Comparison of ENCODE assay signal across 11 cellular contexts in genomic region chr2:207226671-207227061, GRCh38.
A peak's percentile ranks its signal among the peaks of the same experiment; 100 is the strongest.
DNase-seq lines count a peak whose midpoint lies in the region; ATAC-seq, FAIRE-seq and TF ChIP-seq lines count a peak whose summit lies in the region.
"Had no signal": no experiment of that assay in that cellular context is flagged by ENCODE, and none has a peak within 500 bp of the region (broad histone marks: within the 10 kb centered on the region; RNA-seq: fewer than 3 reads in every experiment).

No MANE protein-coding gene starts in this region.

- peaks cover 0 to 2% of the 10 kb centered on the region in 2 donors for H3K36me3 Mint-ChIP-seq in CD14-positive monocyte

- H3K4ac ChIP-seq in H1 (replicated peaks; ENCODE audit: insufficient read length, low read depth, low read length) = peak overlapping the region; percentile 10
- H3K4ac ChIP-seq in neuronal stem cell (ENCODE audit: low read length) = no peak overlapping the region

- no peak overlapping the region for H4K91ac ChIP-seq in H1 (replicated peaks; ENCODE audit: insufficient read length, low read length)
- no peak overlapping the region for H4K91ac ChIP-seq in neuronal stem cell (ENCODE audit: low read depth, low read length, poor library complexity)

- H3K36me3 ChIP-seq in cardiac muscle cell = no peaks in the 10 kb centered on the region
- no peaks in the 10 kb centered on the region for H3K36me3 ChIP-seq in H1 (ENCODE audit: control insufficient read depth in 2 of 4, insufficient read depth in 4 of 4, low read length in 3 of 4)
- H3K36me3 ChIP-seq in neuronal stem cell (replicated peaks in 1 of 2; ENCODE audit: control insufficient read depth in 2 of 2, insufficient read depth in 2 of 2, low read length in 2 of 2) = no peaks in the 10 kb centered on the region
- H3K36me3 ChIP-seq in upper lobe of left lung = no peaks in the 10 kb centered on the region
- H3K36me3 ChIP-seq: thyroid gland had no signal

- TF ChIP-seq EP300 in H1 (IDR thresholded peaks at IDR 0.05; ENCODE audit: borderline replicate concordance in 1 of 2, low read depth in 2 of 2, low read length in 2 of 2) (no peak), upper lobe of left lung (IDR thresholded peaks at IDR 0.05) (peak in 1 of 4 donors; percentile 8)

- H2BK5ac ChIP-seq in H1 (ENCODE audit: low read depth, low read length) (peak overlapping the region; percentile 80; the same call in 1 of the 2 replicates), neuronal stem cell (ENCODE audit: low read length) (no peak overlapping the region)

- H3K79me2 ChIP-seq in H1 (ENCODE audit: control insufficient read depth in 1 of 2, insufficient read depth in 2 of 2, low read length in 2 of 2) = no peaks in the 10 kb centered on the region

- no peak overlapping the region for H3K9ac ChIP-seq in H1 (replicated peaks in 1 of 4; ENCODE audit: extremely low read depth in 1 of 4, low read depth in 3 of 4, low read length in 3 of 4)
- H3K9ac ChIP-seq in neuronal stem cell (ENCODE audit: low read depth, low read length, poor library complexity) = no peak overlapping the region

- H2BK120ac ChIP-seq in H1 (replicated peaks; ENCODE audit: low read depth, low read length) (peak overlapping the region; percentile 1), neuronal stem cell (ENCODE audit: low read depth, low read length) (no peak overlapping the region)

- TF ChIP-seq RAD21 in H1 (IDR thresholded peaks at IDR 0.05 in 1 of 2, conservative IDR thresholded peaks at IDR 0.05 in 1 of 2; ENCODE audit: low read depth in 2 of 2, low read length in 2 of 2) = no peak

- H3K79me1 ChIP-seq in H1 (ENCODE audit: low read depth, low read length) (no peaks in the 10 kb centered on the region), neuronal stem cell (ENCODE audit: low read depth, low read length) (no peaks in the 10 kb centered on the region)

- no peak overlapping the region for H3K23ac ChIP-seq in H1 (ENCODE audit: insufficient read length)
- H3K23ac ChIP-seq in neuronal stem cell (ENCODE audit: low read depth, low read length, poor library complexity) = no peak overlapping the region

- no peaks in the 10 kb centered on the region for H3K27me3 ChIP-seq in cardiac muscle cell
- no peaks in the 10 kb centered on the region for H3K27me3 ChIP-seq in H1 (replicated peaks in 1 of 4; ENCODE audit: control insufficient read depth in 3 of 4, extremely low read depth in 1 of 4, insufficient read depth in 3 of 4, low read length in 3 of 4)
- H3K27me3 ChIP-seq in neuronal stem cell (ENCODE audit: control insufficient read depth in 3 of 3, insufficient read depth in 3 of 3, low read depth in 1 of 3, low read length in 3 of 3) = no peaks in the 10 kb centered on the region
- no peaks in the 10 kb centered on the region for H3K27me3 ChIP-seq in upper lobe of left lung
- H3K27me3 ChIP-seq: thyroid gland had no signal

- H3K9me3 Mint-ChIP-seq in CD14-positive monocyte = peaks cover 3 to 10% (median 4%) of the 10 kb centered on the region in 7 donors
- H3K9me3 Mint-ChIP-seq: activated T-helper 1 cell treated with anti-CD3 and anti-CD28 coated beads, Interleukin-12 subunit alpha, Interleukin-12 subunit beta, Interleukin-2, Interleukin-4 antibody, amounts not matched to agents 30 ng/mL and 10 ng/mL and 1 ng/mL, durations not matched to agents 14 hours and 24 hours and 36 hours had no signal

- no peak overlapping the region for H3K4me3 ChIP-seq in cardiac muscle cell
- peak overlapping the region in 1 of 4 experiments; percentile 40; a peak in 1 of 8 replicates for H3K4me3 ChIP-seq in H1 (ENCODE audit: extremely low read depth in 1 of 4, insufficient read depth in 2 of 4, low read depth in 3 of 4, low read length in 4 of 4)
- no peak overlapping the region for H3K4me3 ChIP-seq in neuronal stem cell (ENCODE audit: low read length in 2 of 2)
- peak overlapping the region in 3 of 4 donors; percentile 11 to 28 (median 14) for H3K4me3 ChIP-seq in upper lobe of left lung

- peaks cover 0 to 16% (median 3%) of the 10 kb centered on the region in 3 donors for H3K27me3 Mint-ChIP-seq in CD14-positive monocyte (ENCODE audit: low read depth in 3 of 3)

- DNase-seq in cardiac muscle cell (ENCODE audit: low read depth in 1 of 2, low spot score in 1 of 2) = no peak
- DNase-seq in left ventricle myocardium superior = no peak
- DNase-seq in H1 (ENCODE audit: low read depth in 1 of 2, low spot score in 2 of 2) = no peak
- no peak for DNase-seq in neuronal stem cell (ENCODE audit: low spot score)
- DNase-seq in upper lobe of left lung = peak in 1 of 2 donors; percentile 34
- DNase-seq in CD14-positive monocyte (ENCODE audit: low spot score) = no peak

- TF ChIP-seq POLR2A in H1 (IDR thresholded peaks at IDR 0.05; ENCODE audit: control extremely low read depth in 1 of 2, low read depth in 2 of 2, low read length in 2 of 2) (no peak), upper lobe of left lung (IDR thresholded peaks at IDR 0.05) (no peak)

- peak overlapping the region; percentile 51 to 64 for H3K4me2 ChIP-seq in H1 (ENCODE audit: insufficient read depth in 1 of 2, low read depth in 2 of 2, low read length in 2 of 2)
- H3K4me2 ChIP-seq in neuronal stem cell (ENCODE audit: insufficient read depth, low read length, poor library complexity, severe bottlenecking) = peak overlapping the region; percentile 50

- H3K27ac ChIP-seq in cardiac muscle cell = peak overlapping the region; percentile 1
- H3K27ac ChIP-seq in H1 (ENCODE audit: low read depth, low read length) = no peak overlapping the region
- peak overlapping the region; percentile 27 for H3K27ac ChIP-seq in neuronal stem cell (replicated peaks; ENCODE audit: low read length)
- peak overlapping the region; percentile 42 to 73 (median 70) for H3K27ac ChIP-seq in upper lobe of left lung
- H3K27ac ChIP-seq: thyroid gland had no signal

- ATAC-seq in left ventricle myocardium superior (no peak), upper lobe of left lung (ENCODE audit: low FRiP score in 2 of 2) (peak; percentile 20 to 85), HG03342 (IDR thresholded peaks at IDR 0.05; ENCODE audit: unreplicated experiment) (no peak), HG03097 (IDR thresholded peaks at IDR 0.05; ENCODE audit: low FRiP score, unreplicated experiment) (no peak)

- POLR2A ChIA-PET in H1 (lab: Charles Lee; ENCODE audit: partially characterized antibody) = interaction anchor here (0.7 to 5.2 kb wide), 2 partner anchors 61 to 157 kb away, joined by 3 to 31 read pairs; partner anchors contain the start of gene KLF7

- H2BK15ac ChIP-seq in H1 (ENCODE audit: low read length) (0 out of 2 replicates have a peak overlapping the region, but pooled peaks have one; percentile 36), neuronal stem cell (ENCODE audit: low read length) (no peak overlapping the region)

- intact Hi-C loops in left ventricle myocardium superior (cut with micrococcal nuclease) = no loop called here
- intact Hi-C loops in CD14-positive monocyte (cut with micrococcal nuclease) = loop anchor here in 1 of 2 donors (10.0 kb wide), 1 partner anchor 48 kb away; no protein-coding TSS in a partner anchor

- H3K9me3 ChIP-seq in cardiac muscle cell (ENCODE audit: low read depth) = no peaks in the 10 kb centered on the region
- H3K9me3 ChIP-seq in H1 (ENCODE audit: insufficient read depth in 2 of 2, low read depth in 1 of 2, low read length in 1 of 2) = no peaks in the 10 kb centered on the region
- no peaks in the 10 kb centered on the region for H3K9me3 ChIP-seq in neuronal stem cell (replicated peaks in 1 of 2; ENCODE audit: control insufficient read depth in 2 of 2, insufficient read depth in 1 of 2, low read depth in 1 of 2, low read length in 2 of 2)
- no peaks in the 10 kb centered on the region for H3K9me3 ChIP-seq in upper lobe of left lung
- H3K9me3 ChIP-seq: thyroid gland had no signal

- FAIRE-seq in H1 (lab: Jason Lieb, UNC) = no peak
- FAIRE-seq: bronchial epithelial cell had no signal

- H3K56ac ChIP-seq in H1 (replicated peaks; ENCODE audit: insufficient read length, low read depth, low read length) = no peak overlapping the region

- H2BK12ac ChIP-seq in H1 (ENCODE audit: low read depth, low read length) (peak overlapping the region; percentile 35; the same call in 1 of the 2 replicates), neuronal stem cell (ENCODE audit: low read length) (no peak overlapping the region)

- H3K4me1 Mint-ChIP-seq in CD14-positive monocyte = peaks cover 37% of the 10 kb centered on the region

- 33% methylated on average over 4 of the region's 4 CpGs; no CpG with 5 or more reads in 1 of the 2 experiments for WGBS in H1 (ENCODE audit: extremely low coverage in 1 of 2, insufficient coverage in 1 of 2, insufficient read length in 1 of 2, insufficient replicate concordance in 2 of 2, low coverage in 1 of 2, low lambda C conversion rate in 2 of 2, missing lambda C conversion rate in 1 of 2), 2 experiments
- WGBS in neuronal stem cell (ENCODE audit: extremely low coverage in 2 of 2, insufficient read length in 2 of 2, insufficient replicate concordance in 1 of 2), 2 donors = no CpG with 5 or more reads among the region's 4 CpGs
- WGBS in upper lobe of left lung, 2 donors = 60 to 62% methylated on average over 4 of the region's 4 CpGs

- no peaks in the 10 kb centered on the region for H3K4me1 ChIP-seq in cardiac muscle cell (ENCODE audit: low read depth)
- H3K4me1 ChIP-seq in H1 (replicated peaks in 1 of 4; ENCODE audit: control insufficient read depth in 3 of 4, insufficient read depth in 4 of 4, low read length in 3 of 4) = peaks cover 8 to 31% (median 29%) of the 10 kb centered on the region in 4 experiments
- H3K4me1 ChIP-seq in neuronal stem cell (ENCODE audit: control insufficient read depth in 2 of 2, insufficient read depth in 1 of 2, low read depth in 1 of 2, low read length in 2 of 2) = peaks cover 35 to 39% of the 10 kb centered on the region in 2 donors
- peaks cover 33 to 54% (median 48%) of the 10 kb centered on the region in 4 donors for H3K4me1 ChIP-seq in upper lobe of left lung

- H2AK5ac ChIP-seq in H1 (ENCODE audit: low read depth, low read length) = no peak overlapping the region
- no peak overlapping the region for H2AK5ac ChIP-seq in neuronal stem cell (ENCODE audit: low read depth, low read length)

- peak overlapping the region; percentile 26 for H3K18ac ChIP-seq in H1 (ENCODE audit: extremely low read depth, low read length)
- no peak overlapping the region for H3K18ac ChIP-seq in neuronal stem cell (ENCODE audit: low read length)

- peak overlapping the region in 1 of 7 donors; percentile 14 for H3K27ac Mint-ChIP-seq in CD14-positive monocyte
- H3K27ac Mint-ChIP-seq: activated T-helper 1 cell treated with anti-CD3 and anti-CD28 coated beads, Interleukin-12 subunit alpha, Interleukin-12 subunit beta, Interleukin-2, Interleukin-4 antibody, amounts not matched to agents 30 ng/mL and 10 ng/mL and 1 ng/mL, durations not matched to agents 14 hours and 24 hours and 36 hours had no signal

- no peaks in the 10 kb centered on the region; the same call in 1 of the 2 replicates for H3K23me2 ChIP-seq in H1 (ENCODE audit: low read depth, low read length)

- H2AFZ ChIP-seq in H1 (ENCODE audit: low read length) (peak overlapping the region; percentile 84; the same call in 1 of the 2 replicates), neuronal stem cell (ENCODE audit: low read length) (no peak overlapping the region)

- H3K14ac ChIP-seq in H1 (ENCODE audit: insufficient read length) (no peak overlapping the region), neuronal stem cell (ENCODE audit: low read length) (no peak overlapping the region)

- CTCF ChIA-PET in H1 (lab: Charles Lee; ENCODE audit: partially characterized antibody) = interaction anchor here (0.8 to 4.2 kb wide), 11 partner anchors 12 to 243 kb away, joined by 3 to 28 read pairs (median 5); no protein-coding TSS in a partner anchor

- 0 out of 2 replicates have a peak overlapping the region, but pooled peaks have one; percentile 16 for H2BK20ac ChIP-seq in H1 (ENCODE audit: low read length)

- no peaks in the 10 kb centered on the region for H4K20me1 ChIP-seq in H1 (replicated peaks in 1 of 2; ENCODE audit: control insufficient read depth in 1 of 2, insufficient read depth in 2 of 2, low read length in 2 of 2)

- TF ChIP-seq CTCF in cardiac muscle cell (IDR thresholded peaks at IDR 0.05; ENCODE audit: low read depth, low read length) = no peak
- TF ChIP-seq CTCF in H1 (IDR thresholded peaks at IDR 0.05; ENCODE audit: control extremely low read depth in 1 of 3, insufficient read depth in 1 of 3, low read depth in 1 of 3, low read length in 3 of 3) = no peak
- TF ChIP-seq CTCF in upper lobe of left lung (IDR thresholded peaks at IDR 0.05) = no peak
- TF ChIP-seq CTCF in CD14-positive monocyte (IDR thresholded peaks at IDR 0.05) = no peak

- H4K8ac ChIP-seq in H1 (ENCODE audit: extremely low read depth, insufficient read depth, low read length) (no peak overlapping the region), neuronal stem cell (ENCODE audit: low read depth, low read length) (no peak overlapping the region)

- H4K5ac ChIP-seq in H1 (ENCODE audit: insufficient read length, low read depth, low read length) = no peak overlapping the region

- no peak overlapping the region for H3K4me3 Mint-ChIP-seq in CD14-positive monocyte
- H3K4me3 Mint-ChIP-seq: activated T-helper 1 cell treated with anti-CD3 and anti-CD28 coated beads, Interleukin-12 subunit alpha, Interleukin-12 subunit beta, Interleukin-2, Interleukin-4 antibody, amounts not matched to agents 30 ng/mL and 10 ng/mL and 1 ng/mL, durations not matched to agents 14 hours and 24 hours and 36 hours had no signal

Comparison
In these comparisons a context has a peak if more than half of its experiments do, and no peak if none do; other contexts are left out.
1. H3K4me3 ChIP-seq: peak in upper lobe of left lung (3 of 4); none in cardiac muscle cell (single experiment) and neuronal stem cell (0 of 2).
2. ATAC-seq: peak in upper lobe of left lung (2 of 2); none in left ventricle myocardium superior (single experiment), HG03342 (single experiment) and HG03097 (single experiment).